ENCODE assay signal across 21 cellular contexts in the genomic region with DNA sequence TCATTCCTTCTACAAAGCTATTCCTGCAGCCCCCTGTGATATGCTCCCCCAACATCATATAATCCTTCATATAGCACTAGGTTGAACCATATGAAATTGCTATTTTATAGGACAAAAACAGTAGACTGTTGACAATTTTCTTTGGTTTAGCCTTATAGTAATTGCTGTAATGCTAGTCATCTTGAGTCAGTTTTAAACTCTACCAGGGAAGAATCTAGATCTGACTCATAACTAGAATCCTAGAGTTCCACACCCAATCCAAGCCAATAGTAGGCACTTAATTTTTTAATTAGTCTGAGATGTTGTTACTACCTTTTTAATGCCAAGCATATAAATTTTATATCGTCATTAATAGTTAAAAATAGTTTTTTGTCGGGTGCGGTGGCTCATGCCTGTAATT.
A peak's percentile ranks its signal among the peaks of the same experiment; 100 is the strongest.
DNase-seq lines count a peak whose midpoint lies in the region; ATAC-seq lines count a peak whose summit lies in the region.
"Had no signal": no experiment of that assay in that cellular context is flagged by ENCODE, and none has a peak within 500 bp of the region (broad histone marks: within the 10 kb centered on the region; RNA-seq: fewer than 3 reads in every experiment).

No MANE protein-coding gene starts in this region.

- ATAC-seq in HG03432 (IDR thresholded peaks at IDR 0.05; ENCODE audit: unreplicated experiment): no peak
- no peak for ATAC-seq in GM19324 (IDR thresholded peaks at IDR 0.05; ENCODE audit: low FRiP score, unreplicated experiment)
- ATAC-seq: stimulated activated naive B cell treated with anti-CD40 and anti-IgM and Interleukin-4, amounts not matched to agents 10 μg/mL and 1 μg/mL and 100 μg/mL, for 72 hours had no signal

- DNase-seq in AG20443 (ENCODE audit: low spot score) (peak; percentile 52), HCEC 1CT (peak; percentile 10), amniotic epithelial cell (ENCODE audit: low read depth) (peak; percentile 17), kidney glomerular epithelial cell (lab: John Stamatoyannopoulos, UW) (peak; percentile 23), SKM-1 treated with dmso at 0.1 percent for 144 hours (lab: John Stamatoyannopoulos, UW; ENCODE audit: unreplicated experiment) (no peak)
- DNase-seq: activated CD4-positive, CD25-positive, alpha-beta regulatory T cell treated with anti-CD3 and anti-CD28 coated beads, Interleukin-2, amount 50 U/mL, for 72 hours; activated effector memory CD4-positive, alpha-beta T cell treated with Interleukin-2 at 50 U/mL for 16 hours; amniotic stem cell; BE2C; caudate nucleus; glutamatergic neuron; MG63; naive B cell; NCI-H146; NCI-H2227 treated with DMSO at 0.1 percent for 48 hours; NCI-H82; sigmoid colon; stimulated activated naive B cell treated with anti-CD40 and anti-IgM and Interleukin-4, amounts not matched to agents 10 μg/mL and 1 μg/mL and 100 μg/mL, for 72 hours; tibial artery had no signal
